In genomic region chr9:89426389-89426961, GRCh38 we compare ENCODE assay signal across 8 cellular contexts.
DNase-seq lines count a peak whose midpoint lies in the region; ATAC-seq lines count a peak whose summit lies in the region.

No MANE protein-coding gene starts in this region.

- no peak overlapping the region for H3K4me3 ChIP-seq in mesenchymal stem cell (ENCODE audit: insufficient read depth in 1 of 2, low read depth in 1 of 2, low read length in 2 of 2)

- H3K36me3 ChIP-seq in KOPT-K1 (ENCODE audit: insufficient read depth, low read length) (peaks cover 82% of the 10 kb centered on the region), mesenchymal stem cell (ENCODE audit: control insufficient read depth in 1 of 2, insufficient read depth in 2 of 2, low read depth in 1 of 2, low read length in 2 of 2) (peaks cover 0 to 9% of the 10 kb centered on the region in 2 experiments)

- intact Hi-C loops in head of caudate nucleus (cut with DNase I), result loop anchor here (5.0 kb wide), 1 partner anchor 66 kb away; no protein-coding TSS in a partner anchor

- H4K8ac ChIP-seq in mesenchymal stem cell (ENCODE audit: low read length), result no peak overlapping the region

- 84% methylated on average over 13 of the region's 13 CpGs for WGBS in mesenchymal stem cell

- H3K23ac ChIP-seq in mesenchymal stem cell (ENCODE audit: low read length in 2 of 2), result no peak overlapping the region

- no peaks in the 10 kb centered on the region for H3K27me3 ChIP-seq in mesenchymal stem cell (ENCODE audit: control insufficient read depth in 1 of 2, insufficient read depth in 1 of 2, low read length in 2 of 2)

- H3K4me1 ChIP-seq in mesenchymal stem cell (ENCODE audit: control insufficient read depth, insufficient read depth, low read depth, low read length), result peaks cover 52% of the 10 kb centered on the region

- H2AK5ac ChIP-seq in mesenchymal stem cell (ENCODE audit: low read length, severe bottlenecking), result peak overlapping the region; percentile 42

- H3K27ac ChIP-seq in KOPT-K1 (ENCODE audit: low read depth, low read length, poor library complexity, severe bottlenecking) (peak overlapping the region; percentile 25), mesenchymal stem cell (ENCODE audit: low read length, poor library complexity, severe bottlenecking) (no peak overlapping the region)

- no peak overlapping the region for H2BK5ac ChIP-seq in mesenchymal stem cell (ENCODE audit: low read depth, low read length, poor library complexity, severe bottlenecking)

- no peak overlapping the region for H2BK15ac ChIP-seq in mesenchymal stem cell (ENCODE audit: low read depth, poor library complexity, severe bottlenecking)

- H3K9ac ChIP-seq in mesenchymal stem cell (ENCODE audit: low read length), result no peak overlapping the region

- no peak overlapping the region for H3K14ac ChIP-seq in mesenchymal stem cell (ENCODE audit: low read length in 2 of 2)

- H3K4ac ChIP-seq in mesenchymal stem cell (ENCODE audit: low read depth in 1 of 2, low read length in 2 of 2), result no peak overlapping the region

- no peak overlapping the region for H3K4me2 ChIP-seq in mesenchymal stem cell (ENCODE audit: low read length, poor library complexity, severe bottlenecking)

- H2BK12ac ChIP-seq in mesenchymal stem cell (ENCODE audit: low read length in 2 of 2), result no peak overlapping the region

- H3K9me3 ChIP-seq in KOPT-K1 (ENCODE audit: insufficient read depth, low read length, poor library complexity, severe bottlenecking) (no peaks in the 10 kb centered on the region), mesenchymal stem cell (ENCODE audit: control insufficient read depth, low read length) (no peaks in the 10 kb centered on the region)

- H3K18ac ChIP-seq in mesenchymal stem cell (ENCODE audit: low read depth in 1 of 2, low read length in 2 of 2), result no peak overlapping the region

- H4K91ac ChIP-seq in mesenchymal stem cell (ENCODE audit: low read length), result peak overlapping the region; percentile 25

- H2BK120ac ChIP-seq in mesenchymal stem cell (ENCODE audit: low read depth, low read length), result no peak overlapping the region

- peak; percentile 75 for ATAC-seq in GM18508 (IDR thresholded peaks at IDR 0.05; ENCODE audit: insufficient read depth, unreplicated experiment)
- peak; percentile 61 for ATAC-seq in GM21576 (IDR thresholded peaks at IDR 0.05; ENCODE audit: unreplicated experiment)
- no peak for ATAC-seq in esophagus mucosa

- DNase-seq in mesenchymal stem cell (no peak), NCI-H345 (lab: John Stamatoyannopoulos, UW) (no peak), cerebellar nuclear complex (lab: John Stamatoyannopoulos, UW) (no peak), head of caudate nucleus (no peak)

- H3K79me1 ChIP-seq in mesenchymal stem cell (replicated peaks; ENCODE audit: low read length, poor library complexity, severe bottlenecking), result peaks cover 43% of the 10 kb centered on the region

- no peak overlapping the region for H2AFZ ChIP-seq in mesenchymal stem cell (ENCODE audit: low read depth, low read length)
